ENCODE assay signal across 27 cellular contexts in genomic region chr6:34970962-34971361, GRCh38.
DNase-seq lines count a peak whose midpoint lies in the region; ATAC-seq, FAIRE-seq and TF ChIP-seq lines count a peak whose summit lies in the region.
"Had no signal": no experiment of that assay in that cellular context is flagged by ENCODE, and none has a peak within 500 bp of the region (broad histone marks: within the 10 kb centered on the region; RNA-seq: fewer than 3 reads in every experiment).

No MANE protein-coding gene starts in this region.

- FAIRE-seq in GM12891 (lab: Jason Lieb, UNC): no peak
- FAIRE-seq: G401.6, H1, RCC 7860, urothelium cell line had no signal

- H3K27me3 ChIP-seq in adipocyte (replicated peaks; ENCODE audit: control insufficient read depth, insufficient read depth, low read length): no peaks in the 10 kb centered on the region
- H3K27me3 ChIP-seq: adrenal gland, breast epithelium, esophagus squamous epithelium, heart left ventricle, SJCRH30 had no signal

- H3K4me3 ChIP-seq in adipocyte (ENCODE audit: low read length): no peak overlapping the region
- H3K4me3 ChIP-seq: adrenal gland, breast epithelium, esophagus squamous epithelium, heart left ventricle, SJCRH30 had no signal

- H3K36me3 ChIP-seq in adipocyte (ENCODE audit: control insufficient read depth, insufficient read depth, low read length, severe bottlenecking): peaks cover 7% of the 10 kb centered on the region
- H3K36me3 ChIP-seq: breast epithelium, SJCRH30 had no signal

- no peak for TF ChIP-seq POLR2A in GM12891 (IDR thresholded peaks at IDR 0.05; ENCODE audit: low read depth, low read length)

- ATAC-seq in left ventricle myocardium superior (no peak), GM21360 (IDR thresholded peaks at IDR 0.05; ENCODE audit: unreplicated experiment) (no peak)
- ATAC-seq: activated CD4-positive, alpha-beta T cell treated with anti-CD3 and anti-CD28 coated beads for 36 hours; CD8-positive, alpha-beta T cell; heart left ventricle; left cardiac atrium had no signal

- TF ChIP-seq CTCF in osteocyte (IDR thresholded peaks at IDR 0.05): no peak

- H3K9me3 Mint-ChIP-seq in osteocyte (ENCODE audit: unreplicated experiment): no peaks in the 10 kb centered on the region
- H3K9me3 Mint-ChIP-seq: CD8-positive, alpha-beta T cell; endodermal cell had no signal

- H3K9me3 ChIP-seq in adipocyte (ENCODE audit: control insufficient read depth, low read length): no peaks in the 10 kb centered on the region
- H3K9me3 ChIP-seq: adrenal gland, breast epithelium, esophagus squamous epithelium, heart left ventricle, SJCRH30 had no signal

- DNase-seq in EL: peak; percentile 75
- DNase-seq in adipocyte (ENCODE audit: low read depth): peak; percentile 87
- DNase-seq in fibroblast of peridontal ligament (ENCODE audit: extremely low read depth): peak; percentile 95
- DNase-seq in osteocyte (ENCODE audit: extremely low spot score, unreplicated experiment): no peak
- no peak for DNase-seq in left ventricle myocardium superior
- DNase-seq in GM12891 (ENCODE audit: insufficient read length, low spot score): no peak
- DNase-seq: activated CD4-positive, alpha-beta T cell treated with anti-CD3 and anti-CD28 coated beads for 36 hours; activated CD8-positive, alpha-beta memory T cell treated with anti-CD3 and anti-CD28 coated beads for 24 hours; activated T-cell treated with anti-CD3 and anti-CD28 coated beads, Interleukin-2, amount 50 U/mL, for 1 hour; adrenal gland; CD8-positive, alpha-beta T cell; cortex of kidney; DMS 273 treated with DMSO at 0.1 percent for 48 hours; endodermal cell; esophagus squamous epithelium; heart left ventricle; Kasumi-1; left cardiac atrium; NCI-H187; NCI-H69; SJCRH30 had no signal

- H3K9ac ChIP-seq in adipocyte (ENCODE audit: low read length): no peak overlapping the region

- peaks cover 8% of the 10 kb centered on the region for H3K36me3 Mint-ChIP-seq in osteocyte (ENCODE audit: unreplicated experiment)

- no peaks in the 10 kb centered on the region for H3K27me3 Mint-ChIP-seq in osteocyte (ENCODE audit: unreplicated experiment)
- H3K27me3 Mint-ChIP-seq: activated CD4-positive, alpha-beta T cell treated with anti-CD3 and anti-CD28 coated beads for 36 hours had no signal

- peaks cover 8% of the 10 kb centered on the region for H3K4me1 ChIP-seq in adipocyte (ENCODE audit: control insufficient read depth, insufficient read depth, low read length)
- H3K4me1 ChIP-seq: breast epithelium, SJCRH30 had no signal

- peak overlapping the region; percentile 46 for H3K27ac Mint-ChIP-seq in osteocyte (ENCODE audit: unreplicated experiment)
- H3K27ac Mint-ChIP-seq: activated CD4-positive, alpha-beta T cell treated with anti-CD3 and anti-CD28 coated beads for 36 hours; CD8-positive, alpha-beta T cell; endodermal cell had no signal

- peaks cover 22% of the 10 kb centered on the region for H3K4me1 Mint-ChIP-seq in osteocyte (ENCODE audit: unreplicated experiment)
- H3K4me1 Mint-ChIP-seq: activated CD4-positive, alpha-beta T cell treated with anti-CD3 and anti-CD28 coated beads for 36 hours; endodermal cell had no signal

- intact Hi-C loops in left ventricle myocardium superior (cut with micrococcal nuclease): no loop called here

- no peak overlapping the region for H3K4me3 Mint-ChIP-seq in osteocyte (ENCODE audit: unreplicated experiment)
- H3K4me3 Mint-ChIP-seq: activated CD4-positive, alpha-beta T cell treated with anti-CD3 and anti-CD28 coated beads for 36 hours; CD8-positive, alpha-beta T cell; endodermal cell had no signal

TF ChIP-seq in GM12891, 5 proteins besides CTCF, POLR2A, EP300 and RAD21:
- TF ChIP-seq SPI1 (IDR thresholded peaks at IDR 0.05; ENCODE audit: low read depth, low read length): no peak
- no peak for TF ChIP-seq TAF1 (IDR thresholded peaks at IDR 0.05; ENCODE audit: low read depth, low read length)
- TF ChIP-seq POLR2AphosphoS5 (IDR thresholded peaks at IDR 0.05; ENCODE audit: low read depth, low read length): no peak
- TF ChIP-seq PAX5 (IDR thresholded peaks at IDR 0.05; ENCODE audit: insufficient read depth, low read length, severe bottlenecking): no peak
- no peak for TF ChIP-seq POU2F2 (IDR thresholded peaks at IDR 0.05; ENCODE audit: low read depth, low read length)
TF ChIP-seq in GM12891: peak in this region for 0.

Comparison
In these comparisons a context has a peak if more than half of its experiments do, and no peak if none do; other contexts are left out.
1. DNase-seq: peak in EL (single experiment), adipocyte (single experiment) and fibroblast of peridontal ligament (single experiment); none in osteocyte (single experiment), left ventricle myocardium superior (single experiment) and GM12891 (single experiment).